Comparison of ENCODE assay signal across 1 cellular context in the genomic region with DNA sequence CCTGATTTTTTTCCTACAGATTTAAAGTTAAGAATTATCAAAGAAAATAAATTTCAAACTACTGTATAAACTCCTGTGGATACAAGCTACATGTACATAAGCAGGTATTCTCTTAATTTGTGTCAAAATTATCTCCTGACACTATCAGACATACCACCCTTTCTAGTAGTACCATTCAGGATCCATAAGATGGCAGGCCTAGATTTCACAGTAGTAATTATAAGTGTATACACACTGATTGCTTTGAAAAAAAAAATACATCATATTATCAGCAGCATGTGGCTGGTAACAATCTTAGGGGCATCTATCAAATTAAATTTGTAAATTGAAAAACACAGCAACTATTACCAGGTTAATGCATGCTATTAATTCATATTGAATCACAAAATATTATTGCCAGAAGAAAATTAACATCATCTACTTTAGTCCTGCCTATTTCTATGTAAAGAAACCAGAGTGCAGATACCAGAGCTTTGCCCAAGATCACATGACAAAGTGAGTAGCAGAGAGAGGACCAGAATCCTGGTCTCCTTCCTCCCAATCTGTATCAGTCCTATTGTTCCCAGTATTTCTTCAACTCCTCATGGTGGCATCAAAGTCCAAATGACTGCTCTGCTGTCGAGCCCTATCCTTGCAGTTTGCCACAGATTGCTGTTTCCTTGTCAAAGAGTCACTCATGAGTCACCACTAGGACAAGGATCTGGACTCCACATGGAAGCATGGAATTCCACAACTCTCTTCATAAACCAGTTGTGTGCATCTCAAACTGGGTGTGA.
A peak's percentile ranks its signal among the peaks of the same experiment; 100 is the strongest.
TF ChIP-seq lines count a peak whose summit lies in the region.

No MANE protein-coding gene starts in this region.

TF ChIP-seq in HEK293, 187 proteins besides CTCF, POLR2A, EP300 and RAD21 (continued from another document):
- no peak for TF ChIP-seq PRDM6 (tag by site-specific recombination; IDR thresholded peaks at IDR 0.05)
- no peak for TF ChIP-seq ZNF148 (tag by site-specific recombination; IDR thresholded peaks at IDR 0.05; ENCODE audit: borderline replicate concordance)
- no peak for TF ChIP-seq ZNF362 (tag by site-specific recombination; IDR thresholded peaks at IDR 0.05)
- no peak for TF ChIP-seq ZBTB21 (tag by site-specific recombination; IDR thresholded peaks at IDR 0.05)
- TF ChIP-seq ZNF600 (tag by site-specific recombination; IDR thresholded peaks at IDR 0.05) = peak; percentile 39; the same call in 1 of the 2 replicates
